28 cellular contexts compared by ENCODE assay signal in genomic region chrX:66064261-66064660, GRCh38. TPM values are rescaled to one million over a fixed set of nuclear protein-coding genes. Genes with fewer than 3 reads are reported as not detected.
DNase-seq lines count a peak whose midpoint lies in the region; ATAC-seq, FAIRE-seq and TF ChIP-seq lines count a peak whose summit lies in the region.
"Had no signal": no experiment of that assay in that cellular context is flagged by ENCODE, and none has a peak within 500 bp of the region (broad histone marks: within the 10 kb centered on the region; RNA-seq: fewer than 3 reads in every experiment).

No MANE protein-coding gene starts in this region.

- H3K9ac ChIP-seq in astrocyte (ENCODE audit: low read length), result no peak overlapping the region
- H3K9ac ChIP-seq: BLaER1 had no signal

- POLR2A ChIA-PET in PC-9 (lab: Charles Lee; ENCODE audit: unreplicated experiment), result no interaction called here

- H3K4me1 ChIP-seq in PC-9 (replicated peaks; ENCODE audit: insufficient read depth) (no peaks in the 10 kb centered on the region), astrocyte (ENCODE audit: insufficient read depth, low read length) (no peaks in the 10 kb centered on the region)
- H3K4me1 ChIP-seq: BE2C, BLaER1 had no signal

- H3K9me3 ChIP-seq in PC-9 (ENCODE audit: insufficient read depth, low read depth), result no peaks in the 10 kb centered on the region
- H3K9me3 ChIP-seq in astrocyte (ENCODE audit: insufficient read depth, low read depth, low read length), result no peaks in the 10 kb centered on the region
- H3K9me3 ChIP-seq: BE2C had no signal

- no peak overlapping the region for H3K27ac Mint-ChIP-seq in astrocyte (ENCODE audit: unreplicated experiment)
- H3K27ac Mint-ChIP-seq: CD4-positive, CD25-positive, alpha-beta regulatory T cell had no signal

- no peaks in the 10 kb centered on the region for H3K79me2 ChIP-seq in PC-9 (ENCODE audit: low read depth)
- no peaks in the 10 kb centered on the region for H3K79me2 ChIP-seq in astrocyte (ENCODE audit: insufficient read depth, low read length)

- no peak for DNase-seq in PC-9
- no peak for DNase-seq in astrocyte (ENCODE audit: low read depth)
- no peak for DNase-seq in NCI-H1105 treated with DMSO at 0.1 percent for 48 hours (lab: John Stamatoyannopoulos, UW)
- DNase-seq: 8988T; ACHN; BE2C; C1 segment of cervical spinal cord; CD4-positive, CD25-positive, alpha-beta regulatory T cell; CD8-positive, alpha-beta memory T cell; COR-L47; DMS 273 treated with DMSO at 0.1 percent for 48 hours; DMS153; DMS53; DMS79; DND-41; EL; GDM1 had no signal

- TF ChIP-seq CTCF in PC-9 (conservative IDR thresholded peaks at IDR 0.05), result no peak
- TF ChIP-seq CTCF in astrocyte (IDR thresholded peaks at IDR 0.05; ENCODE audit: insufficient read depth, low read depth, low read length), result no peak

- no peaks in the 10 kb centered on the region for H3K27me3 ChIP-seq in PC-9 (ENCODE audit: insufficient read depth, low read depth)
- no peaks in the 10 kb centered on the region for H3K27me3 ChIP-seq in astrocyte (ENCODE audit: insufficient read depth, low read length)
- H3K27me3 ChIP-seq: BE2C had no signal

- no peak for ATAC-seq in HG02938 (IDR thresholded peaks at IDR 0.05; ENCODE audit: unreplicated experiment)
- no peak for ATAC-seq in GM19452 (IDR thresholded peaks at IDR 0.05; ENCODE audit: unreplicated experiment)
- ATAC-seq: GM12878 had no signal

- peaks cover 2% of the 10 kb centered on the region for H3K27me3 Mint-ChIP-seq in astrocyte (ENCODE audit: low read depth, unreplicated experiment)
- H3K27me3 Mint-ChIP-seq: CD4-positive, alpha-beta memory T cell; CD4-positive, CD25-positive, alpha-beta regulatory T cell had no signal

- no peaks in the 10 kb centered on the region for H3F3A ChIP-seq in PC-9 (ENCODE audit: insufficient read depth, low read depth)

- H3K9me2 ChIP-seq in PC-9 (ENCODE audit: insufficient read depth), result no peaks in the 10 kb centered on the region

- no peaks in the 10 kb centered on the region for H3K9me3 Mint-ChIP-seq in astrocyte (ENCODE audit: unreplicated experiment)
- H3K9me3 Mint-ChIP-seq: CD4-positive, alpha-beta memory T cell had no signal

- H4K20me1 ChIP-seq in PC-9 (ENCODE audit: insufficient read depth) (no peaks in the 10 kb centered on the region), astrocyte (ENCODE audit: insufficient read depth, low read length) (no peaks in the 10 kb centered on the region)
- H4K20me1 ChIP-seq: BLaER1 had no signal

- H3K4me2 ChIP-seq in PC-9 (0 out of 2 replicates have a peak overlapping the region, but pooled peaks have one; percentile 10), astrocyte (ENCODE audit: low read length) (no peak overlapping the region)
- H3K4me2 ChIP-seq: BLaER1 had no signal

- no peaks in the 10 kb centered on the region for H3K4me1 Mint-ChIP-seq in astrocyte (ENCODE audit: low read depth, unreplicated experiment)

- H3K36me3 Mint-ChIP-seq in astrocyte (ENCODE audit: low read depth, unreplicated experiment), result no peaks in the 10 kb centered on the region
- H3K36me3 Mint-ChIP-seq: CD14-positive monocyte; CD4-positive, alpha-beta memory T cell; CD4-positive, CD25-positive, alpha-beta regulatory T cell had no signal

- CTCF ChIA-PET in PC-9 (lab: Charles Lee), result no interaction called here

- FAIRE-seq in astrocyte (lab: Jason Lieb, UNC), result peak; percentile 47
- FAIRE-seq: A204.1, GM12878, GM19239 had no signal

- intact Hi-C loops in PC-9 (cut with micrococcal nuclease; ENCODE audit: unreplicated experiment), result no loop called here

- BruUV-seq in PC-9 (replicated peaks; lab: Mats Ljungman, UMichigan), result no TSS peak

- H3K4me3 ChIP-seq in PC-9 (no peak overlapping the region), astrocyte (ENCODE audit: insufficient read depth, low read depth, low read length) (no peak overlapping the region)
- H3K4me3 ChIP-seq: BLaER1, GM12878 had no signal

- H3K27ac ChIP-seq in PC-9 (no peak overlapping the region), astrocyte (ENCODE audit: low read depth, low read length) (no peak overlapping the region)
- H3K27ac ChIP-seq: BLaER1 had no signal

- H2AFZ ChIP-seq in PC-9 (no peak overlapping the region; the same call in 1 of the 2 replicates), astrocyte (ENCODE audit: low read depth, low read length) (no peak overlapping the region)

- H3K36me3 ChIP-seq in PC-9 (ENCODE audit: low read depth), result no peaks in the 10 kb centered on the region
- no peaks in the 10 kb centered on the region for H3K36me3 ChIP-seq in astrocyte (ENCODE audit: insufficient read depth, low read length)
- H3K36me3 ChIP-seq: BE2C, BLaER1 had no signal

- no peak overlapping the region for H3K4me3 Mint-ChIP-seq in astrocyte (ENCODE audit: unreplicated experiment)
- H3K4me3 Mint-ChIP-seq: CD14-positive monocyte; CD4-positive, alpha-beta memory T cell; CD4-positive, CD25-positive, alpha-beta regulatory T cell; CD8-positive, alpha-beta memory T cell had no signal

RNA-seq across cellular contexts. Expression of gene VSIG4, which starts 24.4 kb away (rescaled TPM):
- not detected in 2 replicates for total RNA-seq in PC-9 (2021)
- not detected in 2 replicates for total RNA-seq in astrocyte
- total RNA-seq: A673; CD4-positive, CD25-positive, alpha-beta regulatory T cell; Daoy; G401 had no signal
